ENCODE assay signal across 38 cellular contexts in genomic region chr12:12095016-12095415, GRCh38. TPM values are rescaled to one million over a fixed set of nuclear protein-coding genes. Genes with fewer than 3 reads are reported as not detected.
DNase-seq lines count a peak whose midpoint lies in the region; ATAC-seq, FAIRE-seq and TF ChIP-seq lines count a peak whose summit lies in the region.
"Had no signal": no experiment of that assay in that cellular context is flagged by ENCODE, and none has a peak within 500 bp of the region (broad histone marks: within the 10 kb centered on the region; RNA-seq: fewer than 3 reads in every experiment).

No MANE protein-coding gene starts in this region.

- no peaks in the 10 kb centered on the region for H3K36me3 ChIP-seq in K562 (ENCODE audit: control insufficient read depth, insufficient read depth, low read length)
- no peaks in the 10 kb centered on the region for H3K36me3 ChIP-seq in suprapubic skin
- H3K36me3 ChIP-seq: prostate gland, WERI-Rb-1 had no signal

- FAIRE-seq in K562 (lab: Jason Lieb, UNC): no peak
- FAIRE-seq: kidney had no signal

- peak; percentile 42 for DNase-seq in M059J (ENCODE audit: low read depth)
- DNase-seq in K562 (ENCODE audit: extremely low read depth in 1 of 4, low spot score in 3 of 4): no peak
- peak; percentile 54 for DNase-seq in iris pigment epithelial cell (ENCODE audit: low read depth)
- no peak for DNase-seq in activated naive CD8-positive, alpha-beta T cell treated with anti-CD3 and anti-CD28 coated beads for 36 hours
- no peak for DNase-seq in NCI-H1048 (lab: John Stamatoyannopoulos, UW)
- no peak for DNase-seq in suprapubic skin (ENCODE audit: low spot score in 2 of 2)
- no peak for DNase-seq in HuH-7.5 (ENCODE audit: low spot score)
- DNase-seq: activated CD4-positive, alpha-beta T cell treated with anti-CD3 and anti-CD28 coated beads for 48 hours; activated CD8-positive, alpha-beta memory T cell treated with anti-CD3 and anti-CD28 coated beads for 24 hours; activated effector memory CD4-positive, alpha-beta T cell treated with anti-CD3 and anti-CD28 coated beads, Interleukin-2, amount 50 U/mL, for 16 hours; activated naive CD8-positive, alpha-beta T cell treated with anti-CD3 and anti-CD28 coated beads, Interleukin-2, amount 10 ng/mL, durations not matched to agents 7 days and 5 days; activated T-cell treated with anti-CD3 and anti-CD28 coated beads, Interleukin-2, amount 50 U/mL, for 24 hours; aorta; effector memory CD4-positive, alpha-beta T cell; erythroblast; foreskin fibroblast; GM23248; KG1; kidney; midbrain; MM.1S; naive B cell; NCI-H1417; NCI-H2081 treated with DMSO at 0.1 percent for 48 hours; NCI-H2227 treated with DMSO at 0.1 percent for 48 hours; NCI-H526; NK-92 treated with Interleukin-12 subunit alpha and Interleukin-12 subunit beta, amount 100 ng/mL, for 24 hours; PC-3; stimulated activated CD4-positive, alpha-beta T cell treated with anti-CD3 and anti-CD28 coated beads, Interleukin-2, amount 100 ng/mL, for 48 hours; stimulated activated naive CD8-positive, alpha-beta T cell treated with anti-CD3 and anti-CD28 coated beads, Interleukin-15, amount 100 ng/mL, for 72 hours; WERI-Rb-1 had no signal

- TF ChIP-seq RAD21 in K562 (CRISPR knock-in tag; conservative IDR thresholded peaks at IDR 0.05 in 1 of 2, IDR thresholded peaks at IDR 0.05 in 1 of 2): no peak

- WGBS in K562 (ENCODE audit: insufficient coverage, low coverage, missing lambda C conversion rate): 22% methylated on average over 3 of the region's 3 CpGs
- WGBS in suprapubic skin: 75% methylated on average over 3 of the region's 3 CpGs

- H4K20me1 ChIP-seq in K562 (replicated peaks; ENCODE audit: control insufficient read depth, insufficient read depth, low read length): no peaks in the 10 kb centered on the region

- BruUV-seq in K562 (replicated peaks; lab: Mats Ljungman, UMichigan): no TSS peak

- POLR2A ChIA-PET in K562 (lab: Yijun Ruan, JAX): interaction anchor here (0.7 to 1.2 kb wide), 2 partner anchors 10 to 13 kb away, joined by 3 to 4 read pairs; no protein-coding TSS in a partner anchor

- no peak for ATAC-seq in K562
- ATAC-seq: PC-3; Right ventricle myocardium inferior; sciatic nerve; stimulated activated naive CD8-positive, alpha-beta T cell treated with anti-CD3 and anti-CD28 coated beads, Interleukin-15, amount 100 ng/mL, for 72 hours had no signal

- H3K27me3 ChIP-seq in K562 (ENCODE audit: control insufficient read depth in 2 of 2, insufficient read depth in 2 of 2, low read length in 2 of 2) (no peaks in the 10 kb centered on the region), suprapubic skin (no peaks in the 10 kb centered on the region)

- TF ChIP-seq POLR2A in K562 (conservative IDR thresholded peaks at IDR 0.05): no peak
- TF ChIP-seq POLR2A in suprapubic skin (IDR thresholded peaks at IDR 0.05): no peak

- CTCF ChIA-PET in K562 (lab: Yijun Ruan, JAX; ENCODE audit: low intra/inter-chr PET ratio): interaction anchor here (0.6 kb wide), 1 partner anchor 62 kb away, joined by 3 read pairs; no protein-coding TSS in a partner anchor

- H3K27ac Mint-ChIP-seq in activated naive CD8-positive, alpha-beta T cell treated with anti-CD3 and anti-CD28 coated beads for 36 hours: no peak overlapping the region
- H3K27ac Mint-ChIP-seq: activated naive CD8-positive, alpha-beta T cell treated with anti-CD3 and anti-CD28 coated beads, Interleukin-2, amount 10 ng/mL, durations not matched to agents 7 days and 5 days; activated T-cell treated with anti-CD3 and anti-CD28 coated beads, Interleukin-2, amount 50 U/mL, for 24 hours; T-helper 2 cell treated with Interferon-gamma antibody and Interleukin-4, amounts not matched to agents 5 μg/mL and 100 μg/mL, for 36 hours had no signal

- no peak overlapping the region for H3K4me2 ChIP-seq in K562 (ENCODE audit: insufficient read depth, low read length)

- H3K4me3 Mint-ChIP-seq in activated naive CD8-positive, alpha-beta T cell treated with anti-CD3 and anti-CD28 coated beads for 36 hours: no peak overlapping the region
- H3K4me3 Mint-ChIP-seq: activated naive CD8-positive, alpha-beta T cell treated with anti-CD3 and anti-CD28 coated beads, Interleukin-2, amount 10 ng/mL, durations not matched to agents 7 days and 5 days; activated T-cell treated with anti-CD3 and anti-CD28 coated beads, Interleukin-2, amount 50 U/mL, for 24 hours; naive B cell; stimulated activated naive CD8-positive, alpha-beta T cell treated with anti-CD3 and anti-CD28 coated beads, Interleukin-15, amount 100 ng/mL, for 72 hours; T-helper 2 cell treated with Interferon-gamma antibody and Interleukin-4, amounts not matched to agents 5 μg/mL and 100 μg/mL, for 36 hours had no signal

- no peaks in the 10 kb centered on the region for H3K79me2 ChIP-seq in K562 (ENCODE audit: control insufficient read depth, insufficient read depth, low read length)

- H3K9me1 ChIP-seq in K562 (ENCODE audit: control insufficient read depth, insufficient read depth, low read length): no peaks in the 10 kb centered on the region

- no peak overlapping the region for H3K9ac ChIP-seq in K562 (ENCODE audit: insufficient read depth in 1 of 2, low read depth in 2 of 2, low read length in 2 of 2)
- H3K9ac ChIP-seq: GM23248 had no signal

- H3K4me1 ChIP-seq in K562 (replicated peaks in 1 of 2; ENCODE audit: control insufficient read depth in 2 of 2, insufficient read depth in 2 of 2, low read length in 2 of 2) (peaks cover 4 to 5% of the 10 kb centered on the region in 2 experiments; a peak in 3 of 5 replicates), suprapubic skin (peaks cover 14% of the 10 kb centered on the region)
- H3K4me1 ChIP-seq: prostate gland had no signal

- H3K4me3 ChIP-seq in K562: no peak overlapping the region
- H3K4me3 ChIP-seq in suprapubic skin: no peak overlapping the region
- H3K4me3 ChIP-seq: coronary artery, GM23248, prostate gland had no signal

- peaks cover 9% of the 10 kb centered on the region for H3K27me3 Mint-ChIP-seq in activated naive CD8-positive, alpha-beta T cell treated with anti-CD3 and anti-CD28 coated beads for 36 hours

- H2AFZ ChIP-seq in K562 (ENCODE audit: low read depth, low read length): no peak overlapping the region
- H2AFZ ChIP-seq: GM23248 had no signal

- TF ChIP-seq CTCF in K562 (IDR thresholded peaks at IDR 0.05 in 2 of 3, conservative IDR thresholded peaks at IDR 0.05 in 1 of 3; ENCODE audit: insufficient read depth in 2 of 3, low read depth in 1 of 3, low read length in 3 of 3) (no peak), suprapubic skin (IDR thresholded peaks at IDR 0.05) (no peak)

- no peaks in the 10 kb centered on the region for H3K9me3 Mint-ChIP-seq in activated naive CD8-positive, alpha-beta T cell treated with anti-CD3 and anti-CD28 coated beads for 36 hours
- H3K9me3 Mint-ChIP-seq: activated naive CD8-positive, alpha-beta T cell treated with anti-CD3 and anti-CD28 coated beads, Interleukin-2, amount 10 ng/mL, durations not matched to agents 7 days and 5 days; activated T-cell treated with anti-CD3 and anti-CD28 coated beads, Interleukin-2, amount 50 U/mL, for 24 hours; naive B cell; stimulated activated naive CD8-positive, alpha-beta T cell treated with anti-CD3 and anti-CD28 coated beads, Interleukin-15, amount 100 ng/mL, for 72 hours; T-helper 2 cell treated with Interferon-gamma antibody and Interleukin-4, amounts not matched to agents 5 μg/mL and 100 μg/mL, for 36 hours had no signal

- TF ChIP-seq EP300 in K562 (IDR thresholded peaks at IDR 0.05; ENCODE audit: low read length): no peak
- no peak for TF ChIP-seq EP300 in suprapubic skin (IDR thresholded peaks at IDR 0.05)

- H3K4me1 Mint-ChIP-seq in activated naive CD8-positive, alpha-beta T cell treated with anti-CD3 and anti-CD28 coated beads for 36 hours: no peaks in the 10 kb centered on the region
- H3K4me1 Mint-ChIP-seq: activated naive CD8-positive, alpha-beta T cell treated with anti-CD3 and anti-CD28 coated beads, Interleukin-2, amount 10 ng/mL, durations not matched to agents 7 days and 5 days; naive B cell; stimulated activated naive CD8-positive, alpha-beta T cell treated with anti-CD3 and anti-CD28 coated beads, Interleukin-15, amount 100 ng/mL, for 72 hours had no signal

- H3K9me3 ChIP-seq in K562 (replicated peaks; ENCODE audit: control insufficient read depth, insufficient read depth, low read depth, low read length) (no peaks in the 10 kb centered on the region), suprapubic skin (no peaks in the 10 kb centered on the region)
- H3K9me3 ChIP-seq: prostate gland had no signal

- no peaks in the 10 kb centered on the region for H3K36me3 Mint-ChIP-seq in activated naive CD8-positive, alpha-beta T cell treated with anti-CD3 and anti-CD28 coated beads for 36 hours
- H3K36me3 Mint-ChIP-seq: naive B cell had no signal

- intact Hi-C loops in K562 (cut with micrococcal nuclease): no loop called here

- H3K27ac ChIP-seq in K562 (ENCODE audit: extremely low read depth, low read depth, low read length): no peak overlapping the region
- no peak overlapping the region for H3K27ac ChIP-seq in suprapubic skin
- H3K27ac ChIP-seq: coronary artery, GM23248, prostate gland, WERI-Rb-1 had no signal

- in situ Hi-C loops in K562 (cut with MboI): no loop called here

TF ChIP-seq in K562, 482 proteins besides CTCF, POLR2A, EP300 and RAD21 (continues in another document):
- TF ChIP-seq CBFA2T3 (IDR thresholded peaks at IDR 0.05) (no peak), SRF (CRISPR knock-in tag; IDR thresholded peaks at IDR 0.05) (no peak), PURB (CRISPR knock-in tag; IDR thresholded peaks at IDR 0.05; ENCODE audit: low read depth) (no peak), SNIP1 (IDR thresholded peaks at IDR 0.05; ENCODE audit: low read depth) (no peak)

RNA-seq across cellular contexts. Expression of gene BCL2L14, which starts 24.3 kb away (rescaled TPM):
- 0.05 and 6.7 TPM in 2 replicates for total RNA-seq in M059J (2014; rRNA removed; shearing (Covaris generic))
- total RNA-seq in K562 (2011; cell fraction: chromatin; rRNA removed; ENCODE audit: low replicate concordance): not detected in 2 replicates
- not detected in 2 replicates for total RNA-seq in K562 (2011; cell fraction: nucleolus; rRNA removed)
- total RNA-seq in K562 (2011; cell fraction: nucleoplasm; rRNA removed): not detected in 2 replicates
- total RNA-seq in K562 (2014; rRNA removed): not detected in 2 replicates
- not detected in 2 replicates for total RNA-seq in K562 (2014; rRNA removed; fragmentation: Illumina TruSeq; extraction: Trizol)
- not detected in 2 replicates for total RNA-seq in K562 (2015; rRNA removed; fragmentation: Illumina TruSeq; extraction: Trizol)
- not detected in 2 replicates for total RNA-seq in K562 (2021)
- polyA plus RNA-seq in K562 (2011; rRNA removed): not detected in 2 replicates
- not detected in 2 replicates for polyA plus RNA-seq in K562 (2011; cell fraction: cytosol; rRNA removed)
- not detected in 2 replicates for polyA plus RNA-seq in K562 (2011; cell fraction: nucleus; rRNA removed)
- polyA plus RNA-seq in K562 (2012): not detected in 2 replicates
- polyA plus RNA-seq in K562 (2014; fragmentation: Illumina TruSeq; extraction: Trizol): not detected in 2 replicates
- polyA plus RNA-seq in K562 (2014; fragmentation: Nextera tagmentation; extraction: Ambion mirVana): not detected
- not detected in 2 replicates for polyA plus RNA-seq in K562 (2014; rRNA removed)
- polyA minus RNA-seq in K562 (2011; rRNA and poly(A)+ RNA removed): not detected in 2 replicates
- not detected in 2 replicates for polyA minus RNA-seq in K562 (2011; cell fraction: cytosol; rRNA and poly(A)+ RNA removed)
- not detected in 2 replicates for polyA minus RNA-seq in K562 (2011; cell fraction: nucleus; rRNA and poly(A)+ RNA removed)
- total RNA-seq in activated naive CD8-positive, alpha-beta T cell treated with anti-CD3 and anti-CD28 coated beads for 36 hours: 1 to 10 TPM; 3.1 to 3.8 TPM
- total RNA-seq in suprapubic skin: not detected
- total RNA-seq: aorta, cardiac septum, GM23248, lower leg skin, PC-3, Right ventricle myocardium inferior, sciatic nerve had no signal
- polyA plus RNA-seq: GM23248 had no signal

Comparison
In these comparisons a context has a peak if more than half of its experiments do, and no peak if none do; other contexts are left out.
1. DNase-seq: peak in M059J (single experiment) and iris pigment epithelial cell (single experiment); none in K562 (0 of 4), activated naive CD8-positive, alpha-beta T cell treated with anti-CD3 and anti-CD28 coated beads for 36 hours (single experiment), NCI-H1048 (single experiment), suprapubic skin (0 of 2) and HuH-7.5 (single experiment).